In genomic region chr4:189912170-189912569, GRCh38 we compare ENCODE assay signal across 14 cellular contexts. TPM values are rescaled to one million over a fixed set of nuclear protein-coding genes. Genes with fewer than 3 reads are reported as not detected.
DNase-seq lines count a peak whose midpoint lies in the region; FAIRE-seq and TF ChIP-seq lines count a peak whose summit lies in the region.
"Had no signal": no experiment of that assay in that cellular context is flagged by ENCODE, and none has a peak within 500 bp of the region (broad histone marks: within the 10 kb centered on the region; RNA-seq: fewer than 3 reads in every experiment).

No MANE protein-coding gene starts in this region.

- TF ChIP-seq CTCF in GM06990 (IDR thresholded peaks at IDR 0.05; ENCODE audit: insufficient read depth, low read length, poor library complexity, severe bottlenecking) (peak; percentile 48), LNCAP (IDR thresholded peaks at IDR 0.05) (peak; percentile 54; the same call in 1 of the 2 replicates), osteocyte (IDR thresholded peaks at IDR 0.05) (peak; percentile 38)

- no peak for FAIRE-seq in HTR-8/SVneo (lab: Jason Lieb, UNC)

- H3K36me3 Mint-ChIP-seq in osteocyte (ENCODE audit: unreplicated experiment) = peaks cover 2% of the 10 kb centered on the region

- H3K27me3 ChIP-seq in GM06990 (replicated peaks; ENCODE audit: control insufficient read depth, insufficient read depth, low read length) = no peaks in the 10 kb centered on the region
- H3K27me3 ChIP-seq: right atrium auricular region, SJSA1 had no signal

- H3K36me3 ChIP-seq in GM06990 (ENCODE audit: control insufficient read depth, insufficient read depth, low read length) = no peaks in the 10 kb centered on the region
- H3K36me3 ChIP-seq: right atrium auricular region, SJSA1 had no signal

- DNase-seq in GM06990 (ENCODE audit: extremely low read depth, insufficient read length) (no peak), dermis blood vessel endothelial cell (peak; percentile 9), osteocyte (ENCODE audit: extremely low spot score, unreplicated experiment) (no peak), NCI-H1105 treated with DMSO at 0.1 percent for 48 hours (lab: John Stamatoyannopoulos, UW) (no peak), kidney glomerular epithelial cell (lab: John Stamatoyannopoulos, UW) (no peak), Kasumi-1 (lab: John Stamatoyannopoulos, UW) (no peak), HTR-8/SVneo (ENCODE audit: insufficient read length, low spot score) (no peak)
- DNase-seq: activated CD4-positive, alpha-beta T cell treated with anti-CD3 and anti-CD28 coated beads, Interleukin-2, amount 50 U/mL, for 4 hours; activated naive CD8-positive, alpha-beta T cell treated with anti-CD3 and anti-CD28 coated beads, Interleukin-2, amount 10 ng/mL, durations not matched to agents 7 days and 5 days; NCI-H446 treated with DMSO at 0.1 percent for 48 hours had no signal

- H3K27me3 Mint-ChIP-seq in osteocyte (ENCODE audit: unreplicated experiment) = peaks cover 11% of the 10 kb centered on the region

- no peaks in the 10 kb centered on the region for H3K4me1 Mint-ChIP-seq in osteocyte (ENCODE audit: unreplicated experiment)
- H3K4me1 Mint-ChIP-seq: activated naive CD8-positive, alpha-beta T cell treated with anti-CD3 and anti-CD28 coated beads, Interleukin-2, amount 10 ng/mL, durations not matched to agents 7 days and 5 days had no signal

- H3K4me3 ChIP-seq in GM06990 (replicated peaks; ENCODE audit: low read depth, low read length) = no peak overlapping the region
- H3K4me3 ChIP-seq: lung, right atrium auricular region, SJSA1 had no signal

- H3K4me3 Mint-ChIP-seq in osteocyte (ENCODE audit: unreplicated experiment) = no peak overlapping the region
- H3K4me3 Mint-ChIP-seq: activated naive CD8-positive, alpha-beta T cell treated with anti-CD3 and anti-CD28 coated beads, Interleukin-2, amount 10 ng/mL, durations not matched to agents 7 days and 5 days had no signal

- H3K9me3 Mint-ChIP-seq in osteocyte (ENCODE audit: unreplicated experiment) = peaks cover 16% of the 10 kb centered on the region

- no peak overlapping the region for H3K27ac Mint-ChIP-seq in osteocyte (ENCODE audit: unreplicated experiment)
- H3K27ac Mint-ChIP-seq: activated naive CD8-positive, alpha-beta T cell treated with anti-CD3 and anti-CD28 coated beads, Interleukin-2, amount 10 ng/mL, durations not matched to agents 7 days and 5 days had no signal

RNA-seq across cellular contexts. Expression of gene FRG1, which starts 28.5 kb away (rescaled TPM):
- total RNA-seq in dermis blood vessel endothelial cell = 47.0 and 47.9 TPM in 2 replicates
- 34.5 and 37.1 TPM in 2 replicates for total RNA-seq in osteocyte
